Comparison of ENCODE assay signal across 8 cellular contexts in the genomic region with DNA sequence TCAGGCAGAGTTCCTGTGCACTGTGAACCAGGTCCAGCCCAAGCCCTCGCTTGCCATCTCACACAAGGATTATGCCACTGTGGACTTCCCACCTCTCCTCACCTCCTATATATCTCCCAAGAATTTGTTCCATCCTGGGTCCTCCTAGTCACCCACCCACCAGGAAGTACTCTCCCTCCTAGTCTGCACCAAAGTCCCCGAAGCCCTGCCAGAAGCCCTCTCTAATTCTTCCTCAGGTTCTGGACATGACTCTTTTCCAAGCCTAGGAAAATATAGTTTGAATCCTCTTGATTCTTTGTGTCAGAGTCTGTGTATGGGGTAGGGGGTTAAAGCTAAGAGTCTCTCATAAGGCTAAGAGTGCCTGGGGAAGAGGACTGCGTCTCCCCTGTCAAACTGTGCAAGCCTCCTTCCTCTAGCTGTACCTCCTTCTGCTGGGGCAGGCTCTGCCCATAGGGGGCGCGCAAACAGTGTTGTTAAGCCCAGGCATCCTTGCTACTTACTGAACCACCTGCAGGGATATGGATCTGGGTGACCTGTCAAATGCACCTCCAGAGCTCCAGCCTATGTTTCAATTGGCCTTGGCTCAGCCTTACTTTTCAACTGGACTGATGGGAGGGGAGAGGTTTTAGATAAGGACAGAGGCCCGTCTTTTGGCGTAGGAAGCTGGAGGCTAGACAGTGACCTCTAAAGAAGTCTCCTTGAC. TPM values are rescaled to one million over a fixed set of nuclear protein-coding genes. Genes with fewer than 3 reads are reported as not detected.
DNase-seq lines count a peak whose midpoint lies in the region; ATAC-seq and TF ChIP-seq lines count a peak whose summit lies in the region.

No MANE protein-coding gene starts in this region.

- no CpG with 5 or more reads among the region's 7 CpGs for WGBS in trophoblast cell (ENCODE audit: extremely low coverage, insufficient coverage, insufficient read length)

- no peaks in the 10 kb centered on the region; the same call in 1 of the 2 replicates for H3K27me3 ChIP-seq in Panc1 (ENCODE audit: control insufficient read depth, insufficient read depth, low read length)
- H3K27me3 ChIP-seq in trophoblast cell (ENCODE audit: insufficient read depth, low read length), result no peaks in the 10 kb centered on the region

- no peak overlapping the region for H3K4me2 ChIP-seq in trophoblast cell (ENCODE audit: low read length)

- H3K27ac Mint-ChIP-seq in type B pancreatic cell, result peak overlapping the region; percentile 39

- no peak overlapping the region for H4K8ac ChIP-seq in trophoblast cell (ENCODE audit: low read depth, low read length)

- H2BK120ac ChIP-seq in trophoblast cell (ENCODE audit: insufficient read depth, low read length, poor library complexity), result no peak overlapping the region

- CTCF ChIA-PET in Panc1 (lab: Charles Lee), result interaction anchor here (0.6 to 2.9 kb wide), 13 partner anchors 11 to 1130 kb away, joined by 3 to 32 read pairs (median 4); partner anchors contain the start of gene DLX3

- no peak overlapping the region for H2AFZ ChIP-seq in trophoblast cell (ENCODE audit: insufficient read depth, low read length, poor library complexity)

- no TSS peak for BruUV-seq in Panc1 (replicated peaks; lab: Mats Ljungman, UMichigan)

- H4K12ac ChIP-seq in trophoblast cell (ENCODE audit: low read depth, low read length), result no peak overlapping the region

- POLR2A ChIA-PET in Panc1 (lab: Charles Lee), result no interaction called here

- no peak overlapping the region for H3K23ac ChIP-seq in trophoblast cell (ENCODE audit: low read length)

- TF ChIP-seq CTCF in Panc1 (IDR thresholded peaks at IDR 0.05), result peak; percentile 98
- peak; percentile 91 for TF ChIP-seq CTCF in fibroblast of the aortic adventitia (IDR thresholded peaks at IDR 0.05; ENCODE audit: insufficient read depth, low read length)
- peak; percentile 90 for TF ChIP-seq CTCF in type B pancreatic cell (conservative IDR thresholded peaks at IDR 0.05)

- H3K9me3 Mint-ChIP-seq in type B pancreatic cell, result no peaks in the 10 kb centered on the region

- in situ Hi-C loops in KBM-7 (cut with MboI; ENCODE audit: low pct_unique_long_range_greater_than_20kb, low sequenced_read_pairs), result no loop called here
- in situ Hi-C loops in Panc1 (cut with HindIII; ENCODE audit: low pct_unique_long_range_greater_than_20kb, low sequenced_read_pairs), result no loop called here

- H3K4ac ChIP-seq in trophoblast cell (ENCODE audit: low read depth, low read length), result no peak overlapping the region

- peaks cover 34% of the 10 kb centered on the region for H3K27me3 Mint-ChIP-seq in type B pancreatic cell

- no peak overlapping the region for H3K4me3 ChIP-seq in Panc1 (ENCODE audit: low read depth in 2 of 2, low read length in 2 of 2)
- H3K4me3 ChIP-seq in fibroblast of the aortic adventitia (ENCODE audit: low read depth, low read length), result no peak overlapping the region
- no peak overlapping the region for H3K4me3 ChIP-seq in trophoblast cell (ENCODE audit: low read depth, low read length)

- H3K79me2 ChIP-seq in trophoblast cell (ENCODE audit: control insufficient read depth, insufficient read depth, low read length, poor library complexity), result no peaks in the 10 kb centered on the region

- H3K9me3 ChIP-seq in Panc1 (ENCODE audit: control insufficient read depth, insufficient read depth, low read depth, low read length) (no peaks in the 10 kb centered on the region), trophoblast cell (ENCODE audit: insufficient read depth, low read depth, low read length) (no peaks in the 10 kb centered on the region)

- H4K91ac ChIP-seq in trophoblast cell (ENCODE audit: low read depth, low read length), result no peak overlapping the region

- H3K27ac ChIP-seq in Panc1 (ENCODE audit: low read length) (no peak overlapping the region), trophoblast cell (ENCODE audit: low read depth, low read length) (no peak overlapping the region)

- no peak overlapping the region for H3K9ac ChIP-seq in trophoblast cell (ENCODE audit: low read length)

- no peak overlapping the region for H3K4me3 Mint-ChIP-seq in type B pancreatic cell

- H3K4me1 ChIP-seq in Panc1 (ENCODE audit: control insufficient read depth, insufficient read depth, low read length) (peaks cover 4% of the 10 kb centered on the region; the same call in 1 of the 2 replicates), trophoblast cell (ENCODE audit: control insufficient read depth in 1 of 2, insufficient read depth in 2 of 2, low read length in 2 of 2) (no peaks in the 10 kb centered on the region)

- no peak overlapping the region for H2BK12ac ChIP-seq in trophoblast cell (ENCODE audit: low read length)

- no peak overlapping the region for H3K14ac ChIP-seq in trophoblast cell (ENCODE audit: low read length)

- intact Hi-C loops in Panc1 (cut with micrococcal nuclease; ENCODE audit: unreplicated experiment), result loop anchor here (2.0 kb wide), 1 partner anchor 44 kb away; no protein-coding TSS in a partner anchor

- no peaks in the 10 kb centered on the region for H3K36me3 Mint-ChIP-seq in type B pancreatic cell

- no peak overlapping the region for H2BK5ac ChIP-seq in trophoblast cell (ENCODE audit: low read depth, low read length, poor library complexity)

- H2AK5ac ChIP-seq in trophoblast cell (ENCODE audit: low read length), result no peak overlapping the region

- H3K36me3 ChIP-seq in Panc1 (ENCODE audit: control insufficient read depth, insufficient read depth, low read length), result no peaks in the 10 kb centered on the region
- no peaks in the 10 kb centered on the region for H3K36me3 ChIP-seq in trophoblast cell (ENCODE audit: control insufficient read depth in 1 of 2, insufficient read depth in 2 of 2, low read length in 2 of 2)

- peak; percentile 95 for ATAC-seq in Panc1
- ATAC-seq in GM18873 (IDR thresholded peaks at IDR 0.05; ENCODE audit: low FRiP score, unreplicated experiment), result no peak

- DNase-seq in DMS53 treated with DMSO at 0.1 percent for 48 hours (lab: John Stamatoyannopoulos, UW; ENCODE audit: unreplicated experiment) (peak; percentile 76), KBM-7 (peak; percentile 88), Panc1 (ENCODE audit: low read depth, low spot score) (peak; percentile 48), fibroblast of the aortic adventitia (ENCODE audit: low read depth) (peak; percentile 55), trophoblast cell (peak; percentile 87 to 92), type B pancreatic cell (ENCODE audit: extremely low spot score, unreplicated experiment) (peak; percentile 84)
- peak; percentile 89 to 90 for DNase-seq in activated T-cell treated with anti-CD3 and anti-CD28 coated beads, Interleukin-2, amount 50 U/mL, for 48 hours

- no peak overlapping the region for H3K18ac ChIP-seq in trophoblast cell (ENCODE audit: low read length)

- H3K4me1 Mint-ChIP-seq in type B pancreatic cell (ENCODE audit: unreplicated experiment), result peaks cover 10% of the 10 kb centered on the region

- H3K79me1 ChIP-seq in trophoblast cell (ENCODE audit: low read length), result peaks cover 6% of the 10 kb centered on the region

RNA-seq across cellular contexts. Expression of gene DLX4, which starts 16.6 kb away (rescaled TPM):
- total RNA-seq in Panc1 (2021; ENCODE audit: unreplicated experiment), result 11.2 TPM
- 10.6 TPM for polyA plus RNA-seq in Panc1 (2012; ENCODE audit: insufficient read length)
- total RNA-seq in fibroblast of the aortic adventitia (ENCODE audit: low replicate concordance), result not detected in 2 replicates
- 11.8 and 12.7 TPM in 2 replicates for polyA plus RNA-seq in trophoblast cell (2013)
- 3.1 and 10.4 TPM in 2 replicates for total RNA-seq in type B pancreatic cell (ENCODE audit: low replicate concordance)

RNA-seq across cellular contexts. Expression of gene DLX3, which starts 42.7 kb away (rescaled TPM):
- total RNA-seq in Panc1 (2021; ENCODE audit: unreplicated experiment) (2.9 TPM), fibroblast of the aortic adventitia (ENCODE audit: low replicate concordance) (not detected in 2 replicates), type B pancreatic cell (ENCODE audit: low replicate concordance) (15.9 and 16.7 TPM in 2 replicates)
- polyA plus RNA-seq in Panc1 (2012; ENCODE audit: insufficient read length), result 1.9 TPM
- 113 and 120 TPM in 2 replicates for polyA plus RNA-seq in trophoblast cell (2013)
